Comparison of ENCODE assay signal across 32 cellular contexts in genomic region chr13:52991344-52992020, GRCh38. TPM values are rescaled to one million over a fixed set of nuclear protein-coding genes. Genes with fewer than 3 reads are reported as not detected.
"Had no signal": no experiment of that assay in that cellular context is flagged by ENCODE, and none has a peak within 500 bp of the region (broad histone marks: within the 10 kb centered on the region; RNA-seq: fewer than 3 reads in every experiment).

No MANE protein-coding gene starts in this region.

- H3K4me1 Mint-ChIP-seq: naive B cell had no signal

- H3K27me3 Mint-ChIP-seq: naive B cell; natural killer cell treated with Interleukin-12 subunit alpha and Interleukin-12 subunit beta and Interleukin-15 and Interleukin-18, amount 100 ng/mL, for 72 hours; stimulated activated naive CD8-positive, alpha-beta T cell treated with anti-CD3 and anti-CD28 coated beads, Interleukin-15, amount 100 ng/mL, for 72 hours had no signal

- H3K4me1 ChIP-seq: gastrocnemius medialis, prostate gland, right atrium auricular region, suprapubic skin had no signal

- H3K36me3 ChIP-seq: esophagus squamous epithelium, gastrocnemius medialis, prostate gland, right atrium auricular region, suprapubic skin, vagina had no signal

- H3K27ac ChIP-seq: esophagus squamous epithelium, gastrocnemius medialis, prostate gland, right atrium auricular region, suprapubic skin, vagina had no signal

- H3K4me3 ChIP-seq: esophagus squamous epithelium, gastrocnemius medialis, mucosa of descending colon, prostate gland, right atrium auricular region, smooth muscle cell, suprapubic skin, vagina had no signal

- H3K4me3 Mint-ChIP-seq: mesothelial cell of epicardium; naive B cell; natural killer cell treated with Interleukin-12 subunit alpha and Interleukin-12 subunit beta and Interleukin-15 and Interleukin-18, amount 100 ng/mL, for 72 hours; neural crest cell; stimulated activated naive CD8-positive, alpha-beta T cell treated with anti-CD3 and anti-CD28 coated beads, Interleukin-15, amount 100 ng/mL, for 72 hours had no signal

- H3K27me3 ChIP-seq: esophagus squamous epithelium, gastrocnemius medialis, right atrium auricular region, suprapubic skin, vagina had no signal

- H3K36me3 Mint-ChIP-seq: mesothelial cell of epicardium; naive B cell; natural killer cell treated with Interleukin-12 subunit alpha and Interleukin-12 subunit beta and Interleukin-15 and Interleukin-18, amount 100 ng/mL, for 72 hours had no signal

- DNase-seq: cortex of kidney; effector CD8-positive, alpha-beta T cell; esophagus squamous epithelium; gastrocnemius medialis; head of caudate nucleus; kidney; mesenchymal stem cell; mucosa of descending colon; naive B cell; nucleus accumbens; stimulated activated CD4-positive, alpha-beta T cell treated with anti-CD3 and anti-CD28 coated beads, Interleukin-12 subunit alpha, Interleukin-12 subunit beta, amount 100 ng/mL, for 4 hours; stimulated activated CD4-positive, alpha-beta T cell treated with anti-CD3 and anti-CD28 coated beads, Interleukin-1b, Interleukin-23, amount 100 ng/mL, for 48 hours; stimulated activated CD4-positive, alpha-beta T cell treated with anti-CD3 and anti-CD28 coated beads, Interleukin-4, amount 100 ng/mL, for 1 hour; stimulated activated CD8-positive, alpha-beta memory T cell treated with anti-CD3 and anti-CD28 coated beads, Interleukin-4, amount 100 ng/mL, for 48 hours; stimulated activated naive CD4-positive, alpha-beta T cell; stimulated activated naive CD8-positive, alpha-beta T cell treated with anti-CD3 and anti-CD28 coated beads, Interleukin-15, amount 100 ng/mL, for 72 hours; trophoblast cell had no signal

- H3K9me3 ChIP-seq: esophagus squamous epithelium, gastrocnemius medialis, mucosa of descending colon, prostate gland, right atrium auricular region, suprapubic skin, vagina had no signal

- H3K27ac Mint-ChIP-seq: mesothelial cell of epicardium; naive B cell; natural killer cell treated with Interleukin-12 subunit alpha and Interleukin-12 subunit beta and Interleukin-15 and Interleukin-18, amount 100 ng/mL, for 72 hours; stimulated activated naive CD8-positive, alpha-beta T cell treated with anti-CD3 and anti-CD28 coated beads, Interleukin-15, amount 100 ng/mL, for 72 hours had no signal

- H3K9me3 Mint-ChIP-seq: mesothelial cell of epicardium; naive B cell; natural killer cell treated with Interleukin-12 subunit alpha and Interleukin-12 subunit beta and Interleukin-15 and Interleukin-18, amount 100 ng/mL, for 72 hours; neural crest cell; stimulated activated naive CD8-positive, alpha-beta T cell treated with anti-CD3 and anti-CD28 coated beads, Interleukin-15, amount 100 ng/mL, for 72 hours had no signal

- ATAC-seq: gastrocnemius medialis; left lobe of liver; mucosa of descending colon; natural killer cell treated with Interleukin-12 subunit alpha and Interleukin-12 subunit beta and Interleukin-15 and Interleukin-18, amount 100 ng/mL, for 72 hours; sciatic nerve; stimulated activated naive CD8-positive, alpha-beta T cell treated with anti-CD3 and anti-CD28 coated beads, Interleukin-15, amount 100 ng/mL, for 72 hours had no signal

RNA-seq across cellular contexts. Expression of gene OLFM4, which starts 37.1 kb away (rescaled TPM):
- total RNA-seq: endothelial cell of umbilical vein; epithelial cell of proximal tubule; glomerular endothelial cell; lung microvascular endothelial cell; mesothelial cell of epicardium; natural killer cell treated with Interleukin-12 subunit alpha and Interleukin-12 subunit beta and Interleukin-15 and Interleukin-18, amount 100 ng/mL, for 72 hours; neural crest cell; osteocyte; smooth muscle cell had no signal
- polyA plus RNA-seq: endothelial cell of umbilical vein, smooth muscle cell had no signal
